In the genomic region with DNA sequence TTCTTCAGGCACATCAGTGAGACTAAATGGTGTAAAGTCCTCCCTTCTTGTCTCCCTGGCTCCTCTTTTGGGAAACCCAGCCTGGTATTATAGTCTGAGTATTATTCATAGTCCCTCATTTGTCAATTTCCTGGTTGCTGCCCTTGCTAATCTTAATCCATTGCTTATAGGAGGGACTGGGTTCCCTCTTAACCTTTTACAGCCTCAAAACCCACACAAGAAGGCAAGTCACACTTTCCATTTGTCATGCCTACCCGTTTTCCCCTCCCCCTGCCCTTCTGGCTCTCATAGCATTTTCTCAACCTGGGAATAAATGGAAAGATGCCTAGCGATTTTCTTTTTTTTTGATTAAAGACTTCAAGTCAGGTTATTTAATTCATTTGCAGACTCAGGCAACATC, we compare ENCODE assay signal across 19 cellular contexts.
A peak's percentile ranks its signal among the peaks of the same experiment; 100 is the strongest.
DNase-seq lines count a peak whose midpoint lies in the region; ATAC-seq and TF ChIP-seq lines count a peak whose summit lies in the region.
"Had no signal": no experiment of that assay in that cellular context is flagged by ENCODE, and none has a peak within 500 bp of the region (broad histone marks: within the 10 kb centered on the region; RNA-seq: fewer than 3 reads in every experiment).

No MANE protein-coding gene starts in this region.

- H3K27me3 ChIP-seq in PC-9 (ENCODE audit: insufficient read depth, low read depth): no peaks in the 10 kb centered on the region
- H3K27me3 ChIP-seq: neural progenitor cell, upper lobe of left lung had no signal

- H3K4me1 ChIP-seq in PC-9 (replicated peaks; ENCODE audit: insufficient read depth): peaks cover 21% of the 10 kb centered on the region
- H3K4me1 ChIP-seq: neural progenitor cell, upper lobe of left lung had no signal

- H3K9me3 ChIP-seq in PC-9 (ENCODE audit: insufficient read depth, low read depth): peaks cover 4% of the 10 kb centered on the region
- H3K9me3 ChIP-seq: upper lobe of left lung had no signal

- POLR2A ChIA-PET in PC-9 (lab: Charles Lee; ENCODE audit: unreplicated experiment): no interaction called here

- H3K9me3 Mint-ChIP-seq in activated T-cell treated with anti-CD3 and anti-CD28 coated beads, Interleukin-2, amount 50 U/mL, for 24 hours: no peaks in the 10 kb centered on the region
- H3K9me3 Mint-ChIP-seq: CD4-positive, alpha-beta memory T cell; neural progenitor cell had no signal

- BruUV-seq in PC-9 (replicated peaks; lab: Mats Ljungman, UMichigan): no TSS peak

- no peaks in the 10 kb centered on the region for H3K9me2 ChIP-seq in PC-9 (ENCODE audit: insufficient read depth)

- no peaks in the 10 kb centered on the region for H3K79me2 ChIP-seq in PC-9 (ENCODE audit: low read depth)

- no peak for TF ChIP-seq CTCF in PC-9 (conservative IDR thresholded peaks at IDR 0.05)
- no peak for TF ChIP-seq CTCF in fibroblast of pulmonary artery (IDR thresholded peaks at IDR 0.05; ENCODE audit: low read length, missing control alignments)

- CTCF ChIA-PET in PC-9 (lab: Charles Lee): no interaction called here

- H3K4me3 Mint-ChIP-seq in activated T-cell treated with anti-CD3 and anti-CD28 coated beads, Interleukin-2, amount 50 U/mL, for 24 hours: no peak overlapping the region
- H3K4me3 Mint-ChIP-seq: CD4-positive, alpha-beta memory T cell; neural progenitor cell had no signal

- peak overlapping the region; percentile 21; the same call in 1 of the 2 replicates for H3K4me3 ChIP-seq in PC-9
- H3K4me3 ChIP-seq in fibroblast of pulmonary artery (replicated peaks; ENCODE audit: low read depth, low read length): no peak overlapping the region
- H3K4me3 ChIP-seq: neural progenitor cell, upper lobe of left lung had no signal

- peaks cover 67% of the 10 kb centered on the region for H3K36me3 Mint-ChIP-seq in activated T-cell treated with anti-CD3 and anti-CD28 coated beads, Interleukin-2, amount 50 U/mL, for 24 hours (ENCODE audit: low read depth)

- H3F3A ChIP-seq in PC-9 (ENCODE audit: insufficient read depth, low read depth): peaks cover 14% of the 10 kb centered on the region

- no peak overlapping the region for H2AFZ ChIP-seq in PC-9
- H2AFZ ChIP-seq: neural progenitor cell had no signal

- peak overlapping the region; percentile 61 for H3K4me2 ChIP-seq in PC-9
- H3K4me2 ChIP-seq: neural progenitor cell had no signal

- no peaks in the 10 kb centered on the region for H4K20me1 ChIP-seq in PC-9 (ENCODE audit: insufficient read depth)

- H3K27me3 Mint-ChIP-seq in activated T-cell treated with anti-CD3 and anti-CD28 coated beads, Interleukin-2, amount 50 U/mL, for 24 hours: no peaks in the 10 kb centered on the region
- H3K27me3 Mint-ChIP-seq: CD4-positive, alpha-beta memory T cell had no signal

- DNase-seq in activated T-cell treated with anti-CD3 and anti-CD28 coated beads, Interleukin-2, amount 50 U/mL, for 24 hours: no peak
- DNase-seq in activated T-cell treated with anti-CD3 and anti-CD28 coated beads, Interleukin-2, amount 50 U/mL, for 48 hours: no peak
- no peak for DNase-seq in PC-9
- peak; percentile 25 for DNase-seq in fibroblast of pulmonary artery (ENCODE audit: low read depth)
- DNase-seq in stimulated activated naive CD8-positive, alpha-beta T cell treated with anti-CD3 and anti-CD28 coated beads, Interleukin-15, Interleukin-2, amounts not matched to agents 100 U/mL and 50 U/mL, for 24 hours: peak; percentile 23
- no peak for DNase-seq in stimulated activated naive CD4-positive, alpha-beta T cell treated with Interleukin-2 at 50 U/mL for 16 hours (lab: John Stamatoyannopoulos, UW)
- no peak for DNase-seq in NCI-H2107 treated with DMSO at 0.1 percent for 48 hours (lab: John Stamatoyannopoulos, UW; ENCODE audit: unreplicated experiment)
- DNase-seq: activated CD4-positive, CD25-positive, alpha-beta regulatory T cell; activated gamma-delta T cell; aorta; CD4-positive, alpha-beta memory T cell; DND-41; midbrain; NCI-H1092; NCI-H510A treated with DMSO at 0.1 percent for 48 hours; stimulated activated naive CD4-positive, alpha-beta T cell; upper lobe of left lung had no signal

- H3K36me3 ChIP-seq in PC-9 (ENCODE audit: low read depth): no peaks in the 10 kb centered on the region

- peak; percentile 79 for ATAC-seq in stimulated activated naive CD8-positive, alpha-beta T cell treated with anti-CD3 and anti-CD28 coated beads, Interleukin-15, Interleukin-2, amounts not matched to agents 100 U/mL and 50 U/mL, for 24 hours
- no peak for ATAC-seq in GM18861 (IDR thresholded peaks at IDR 0.05; ENCODE audit: unreplicated experiment)

- peak overlapping the region; percentile 71 for H3K27ac Mint-ChIP-seq in activated T-cell treated with anti-CD3 and anti-CD28 coated beads, Interleukin-2, amount 50 U/mL, for 24 hours
- H3K27ac Mint-ChIP-seq: neural progenitor cell had no signal

- peak overlapping the region; percentile 76 for H3K27ac ChIP-seq in PC-9
- H3K27ac ChIP-seq: neural progenitor cell, upper lobe of left lung had no signal

- H3K4me1 Mint-ChIP-seq in activated T-cell treated with anti-CD3 and anti-CD28 coated beads, Interleukin-2, amount 50 U/mL, for 24 hours (ENCODE audit: low read depth): peaks cover 12% of the 10 kb centered on the region

- intact Hi-C loops in PC-9 (cut with micrococcal nuclease; ENCODE audit: unreplicated experiment): no loop called here

Comparison
In these comparisons a context has a peak if more than half of its experiments do, and no peak if none do; other contexts are left out.
1. DNase-seq: peak in fibroblast of pulmonary artery (single experiment) and stimulated activated naive CD8-positive, alpha-beta T cell treated with anti-CD3 and anti-CD28 coated beads, Interleukin-15, Interleukin-2, amounts not matched to agents 100 U/mL and 50 U/mL, for 24 hours (single experiment); none in activated T-cell treated with anti-CD3 and anti-CD28 coated beads, Interleukin-2, amount 50 U/mL, for 24 hours (single experiment), activated T-cell treated with anti-CD3 and anti-CD28 coated beads, Interleukin-2, amount 50 U/mL, for 48 hours (0 of 2), PC-9 (0 of 2), stimulated activated naive CD4-positive, alpha-beta T cell treated with Interleukin-2 at 50 U/mL for 16 hours (single experiment) and NCI-H2107 treated with DMSO at 0.1 percent for 48 hours (single experiment).